17 cellular contexts compared by ENCODE assay signal in the genomic region with DNA sequence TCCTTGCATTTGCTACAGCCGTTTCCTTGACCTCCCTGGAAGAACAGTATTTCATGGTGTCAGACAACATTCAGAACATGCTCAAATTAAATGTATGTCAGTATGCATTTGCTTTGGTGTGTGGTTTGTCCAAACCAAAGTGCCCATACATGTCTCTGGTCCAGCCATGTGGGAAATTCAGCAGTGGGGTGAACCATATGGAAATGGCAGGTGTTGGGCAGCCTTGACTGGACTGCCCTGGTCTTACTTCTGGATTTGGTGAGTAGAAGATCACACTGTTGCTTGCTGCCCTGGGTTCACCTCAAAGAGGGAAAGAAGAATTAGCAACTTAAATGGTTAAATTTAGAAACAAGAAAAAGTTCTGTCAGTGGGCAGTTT.
DNase-seq lines count a peak whose midpoint lies in the region; ATAC-seq, FAIRE-seq and TF ChIP-seq lines count a peak whose summit lies in the region.
"Had no signal": no experiment of that assay in that cellular context is flagged by ENCODE, and none has a peak within 500 bp of the region (broad histone marks: within the 10 kb centered on the region; RNA-seq: fewer than 3 reads in every experiment).

No MANE protein-coding gene starts in this region.

- H3K4me1 Mint-ChIP-seq in activated naive CD8-positive, alpha-beta T cell treated with anti-CD3 and anti-CD28 coated beads, Interleukin-2, amount 10 ng/mL, durations not matched to agents 7 days and 5 days, result peaks cover 16% of the 10 kb centered on the region
- peaks cover 10% of the 10 kb centered on the region for H3K4me1 Mint-ChIP-seq in nephron progenitor cell

- H3K27me3 Mint-ChIP-seq in activated naive CD8-positive, alpha-beta T cell treated with anti-CD3 and anti-CD28 coated beads, Interleukin-2, amount 10 ng/mL, durations not matched to agents 7 days and 5 days, result no peaks in the 10 kb centered on the region
- no peaks in the 10 kb centered on the region for H3K27me3 Mint-ChIP-seq in nephron progenitor cell (ENCODE audit: low read depth, poor library complexity)
- H3K27me3 Mint-ChIP-seq: activated CD4-positive, alpha-beta T cell treated with anti-CD3 and anti-CD28 coated beads, Interleukin-2, amount 10 ng/mL, durations not matched to agents 24 days and 14 days; CD4-positive, CD25-positive, alpha-beta regulatory T cell; progenitor cell of endocrine pancreas; stimulated activated naive CD8-positive, alpha-beta T cell treated with anti-CD3 and anti-CD28 coated beads, Interleukin-15, amount 100 ng/mL, for 72 hours had no signal

- no peak for FAIRE-seq in HTR-8/SVneo (lab: Jason Lieb, UNC)

- POLR2A ChIA-PET in activated naive CD8-positive, alpha-beta T cell treated with anti-CD3 and anti-CD28 coated beads, Interleukin-2, amount 10 ng/mL, durations not matched to agents 7 days and 5 days (lab: Charles Lee), result interaction anchor here (1.4 kb wide), 1 partner anchor 33 kb away, joined by 4 read pairs; no protein-coding TSS in a partner anchor

- H3K36me3 Mint-ChIP-seq in activated naive CD8-positive, alpha-beta T cell treated with anti-CD3 and anti-CD28 coated beads, Interleukin-2, amount 10 ng/mL, durations not matched to agents 7 days and 5 days, result peaks cover 28% of the 10 kb centered on the region
- H3K36me3 Mint-ChIP-seq in nephron progenitor cell (ENCODE audit: low read depth), result peaks cover 52% of the 10 kb centered on the region

- no peak for DNase-seq in activated naive CD8-positive, alpha-beta T cell treated with anti-CD3 and anti-CD28 coated beads, Interleukin-2, amount 10 ng/mL, durations not matched to agents 7 days and 5 days
- DNase-seq in nephron progenitor cell (no peak), HTR-8/SVneo (ENCODE audit: insufficient read length, low spot score) (no peak)
- DNase-seq in central memory CD4-positive, alpha-beta T cell, result no peak
- DNase-seq: activated CD4-positive, alpha-beta T cell treated with anti-CD3 and anti-CD28 coated beads, Interleukin-2, amount 10 ng/mL, durations not matched to agents 24 days and 14 days; body of pancreas; MG63; NCI-H1417; sigmoid colon; stimulated activated CD4-positive, alpha-beta T cell treated with anti-CD3 and anti-CD28 coated beads, Interleukin-15, amount 100 ng/mL, for 24 hours; thyroid gland had no signal

- peak overlapping the region; percentile 60 for H3K27ac Mint-ChIP-seq in activated naive CD8-positive, alpha-beta T cell treated with anti-CD3 and anti-CD28 coated beads, Interleukin-2, amount 10 ng/mL, durations not matched to agents 7 days and 5 days
- H3K27ac Mint-ChIP-seq in nephron progenitor cell, result peak overlapping the region; percentile 34
- H3K27ac Mint-ChIP-seq: activated CD4-positive, alpha-beta T cell treated with anti-CD3 and anti-CD28 coated beads, Interleukin-2, amount 10 ng/mL, durations not matched to agents 24 days and 14 days; CD4-positive, CD25-positive, alpha-beta regulatory T cell had no signal

- peak overlapping the region; percentile 39 for H3K4me3 Mint-ChIP-seq in activated naive CD8-positive, alpha-beta T cell treated with anti-CD3 and anti-CD28 coated beads, Interleukin-2, amount 10 ng/mL, durations not matched to agents 7 days and 5 days
- H3K4me3 Mint-ChIP-seq in nephron progenitor cell, result no peak overlapping the region
- H3K4me3 Mint-ChIP-seq: activated CD4-positive, alpha-beta T cell treated with anti-CD3 and anti-CD28 coated beads, Interleukin-2, amount 10 ng/mL, durations not matched to agents 24 days and 14 days; CD4-positive, CD25-positive, alpha-beta regulatory T cell had no signal

- no peak for TF ChIP-seq CTCF in nephron progenitor cell (IDR thresholded peaks at IDR 0.05)

- peak; percentile 25 for ATAC-seq in GM18511 (IDR thresholded peaks at IDR 0.05; ENCODE audit: unreplicated experiment)
- ATAC-seq in HG03442 (IDR thresholded peaks at IDR 0.05; ENCODE audit: unreplicated experiment), result peak; percentile 8
- no peak for ATAC-seq in activated naive CD8-positive, alpha-beta T cell treated with anti-CD3 and anti-CD28 coated beads, Interleukin-2, amount 10 ng/mL, durations not matched to agents 7 days and 5 days (ENCODE audit: low read depth)
- no peak for ATAC-seq in HG02678 (IDR thresholded peaks at IDR 0.05; ENCODE audit: unreplicated experiment)
- ATAC-seq: body of pancreas had no signal

- peaks cover 1% of the 10 kb centered on the region for H3K9me3 Mint-ChIP-seq in activated naive CD8-positive, alpha-beta T cell treated with anti-CD3 and anti-CD28 coated beads, Interleukin-2, amount 10 ng/mL, durations not matched to agents 7 days and 5 days
- H3K9me3 Mint-ChIP-seq in nephron progenitor cell, result peaks cover 11% of the 10 kb centered on the region
- H3K9me3 Mint-ChIP-seq: activated CD4-positive, alpha-beta T cell treated with anti-CD3 and anti-CD28 coated beads, Interleukin-2, amount 10 ng/mL, durations not matched to agents 24 days and 14 days had no signal

Comparison
In these comparisons a context has a peak if more than half of its experiments do, and no peak if none do; other contexts are left out.
1. ATAC-seq: peak in GM18511 (single experiment) and HG03442 (single experiment); none in activated naive CD8-positive, alpha-beta T cell treated with anti-CD3 and anti-CD28 coated beads, Interleukin-2, amount 10 ng/mL, durations not matched to agents 7 days and 5 days (single experiment) and HG02678 (single experiment).